ENCODE assay signal across 7 cellular contexts in genomic region chr10:22550732-22551131, GRCh38.
A peak's percentile ranks its signal among the peaks of the same experiment; 100 is the strongest.
DNase-seq lines count a peak whose midpoint lies in the region; ATAC-seq and TF ChIP-seq lines count a peak whose summit lies in the region.

No MANE protein-coding gene starts in this region.

- H3K36me3 ChIP-seq in Panc1 (ENCODE audit: control insufficient read depth, insufficient read depth, low read length) (no peaks in the 10 kb centered on the region), left ventricle myocardium inferior (peaks cover 25% of the 10 kb centered on the region)

- BruUV-seq in Panc1 (replicated peaks; lab: Mats Ljungman, UMichigan), result no TSS peak

- H3K4me3 ChIP-seq in GM12875 (ENCODE audit: low read depth, low read length) (no peak overlapping the region), Panc1 (ENCODE audit: low read depth in 2 of 2, low read length in 2 of 2) (no peak overlapping the region), left ventricle myocardium inferior (no peak overlapping the region)

- H3K27ac ChIP-seq in Panc1 (ENCODE audit: low read length) (no peak overlapping the region), left ventricle myocardium inferior (replicated peaks) (no peak overlapping the region)

- CTCF ChIA-PET in Panc1 (lab: Charles Lee), result interaction anchor here (0.6 kb wide), 1 partner anchor 96 kb away, joined by 9 read pairs; no protein-coding TSS in a partner anchor

- in situ Hi-C loops in Panc1 (cut with HindIII; ENCODE audit: low pct_unique_long_range_greater_than_20kb, low sequenced_read_pairs), result no loop called here

- H3K4me1 ChIP-seq in Panc1 (ENCODE audit: control insufficient read depth, insufficient read depth, low read length) (no peaks in the 10 kb centered on the region), left ventricle myocardium inferior (peaks cover 32% of the 10 kb centered on the region)

- POLR2A ChIA-PET in Panc1 (lab: Charles Lee), result no interaction called here

- DNase-seq in Panc1 (ENCODE audit: low read depth, low spot score) (no peak), left ventricle myocardium inferior (peak; percentile 44)
- peak; percentile 89 for DNase-seq in activated effector memory CD4-positive, alpha-beta T cell treated with anti-CD3 and anti-CD28 coated beads, Interleukin-2, amount 50 U/mL, for 16 hours
- DNase-seq in stimulated activated CD4-positive, alpha-beta T cell treated with anti-CD3 and anti-CD28 coated beads, Interleukin-1b, Interleukin-23, amount 100 ng/mL, for 24 hours (ENCODE audit: low read depth in 4 of 4, low spot score in 1 of 4), result peak; percentile 45 to 55 (median 50)

- H3K9me3 ChIP-seq in Panc1 (ENCODE audit: control insufficient read depth, insufficient read depth, low read depth, low read length), result no peaks in the 10 kb centered on the region
- H3K9me3 ChIP-seq in left ventricle myocardium inferior (replicated peaks), result no peaks in the 10 kb centered on the region

- no peak for TF ChIP-seq POLR2A in GM18505 (IDR thresholded peaks at IDR 0.05; ENCODE audit: borderline replicate concordance, extremely low read depth, insufficient read depth, insufficient read length)

- H3K27me3 ChIP-seq in Panc1 (ENCODE audit: control insufficient read depth, insufficient read depth, low read length), result no peaks in the 10 kb centered on the region
- H3K27me3 ChIP-seq in left ventricle myocardium inferior (ENCODE audit: low read depth), result no peaks in the 10 kb centered on the region

- intact Hi-C loops in Panc1 (cut with micrococcal nuclease; ENCODE audit: unreplicated experiment), result no loop called here
- intact Hi-C loops in left ventricle myocardium inferior (cut with micrococcal nuclease), result loop anchor here (10.0 kb wide), 1 partner anchor 116 kb away; no protein-coding TSS in a partner anchor

- ATAC-seq in Panc1 (no peak), GM18517 (IDR thresholded peaks at IDR 0.05; ENCODE audit: unreplicated experiment) (no peak), GM18505 (IDR thresholded peaks at IDR 0.05; ENCODE audit: unreplicated experiment) (no peak)

- TF ChIP-seq CTCF in GM12875 (IDR thresholded peaks at IDR 0.05; ENCODE audit: borderline replicate concordance, insufficient read depth, low read depth, low read length) (peak; percentile 55), Panc1 (IDR thresholded peaks at IDR 0.05) (peak; percentile 72), left ventricle myocardium inferior (IDR thresholded peaks at IDR 0.05; ENCODE audit: borderline replicate concordance) (peak; percentile 62)
